1 cellular context compared by ENCODE assay signal in genomic region chr2:175167792-175168563, GRCh38.
TF ChIP-seq lines count a peak whose summit lies in the region.

TSS of gene ATF2 (minus strand) at chr2:175168203. CDS start at chr2:175136443, 31,760 bp downstream.

TF ChIP-seq in K562, 482 proteins besides CTCF, POLR2A, EP300 and RAD21 (continued from another document and continues in another):
- TF ChIP-seq, protein P1, sequence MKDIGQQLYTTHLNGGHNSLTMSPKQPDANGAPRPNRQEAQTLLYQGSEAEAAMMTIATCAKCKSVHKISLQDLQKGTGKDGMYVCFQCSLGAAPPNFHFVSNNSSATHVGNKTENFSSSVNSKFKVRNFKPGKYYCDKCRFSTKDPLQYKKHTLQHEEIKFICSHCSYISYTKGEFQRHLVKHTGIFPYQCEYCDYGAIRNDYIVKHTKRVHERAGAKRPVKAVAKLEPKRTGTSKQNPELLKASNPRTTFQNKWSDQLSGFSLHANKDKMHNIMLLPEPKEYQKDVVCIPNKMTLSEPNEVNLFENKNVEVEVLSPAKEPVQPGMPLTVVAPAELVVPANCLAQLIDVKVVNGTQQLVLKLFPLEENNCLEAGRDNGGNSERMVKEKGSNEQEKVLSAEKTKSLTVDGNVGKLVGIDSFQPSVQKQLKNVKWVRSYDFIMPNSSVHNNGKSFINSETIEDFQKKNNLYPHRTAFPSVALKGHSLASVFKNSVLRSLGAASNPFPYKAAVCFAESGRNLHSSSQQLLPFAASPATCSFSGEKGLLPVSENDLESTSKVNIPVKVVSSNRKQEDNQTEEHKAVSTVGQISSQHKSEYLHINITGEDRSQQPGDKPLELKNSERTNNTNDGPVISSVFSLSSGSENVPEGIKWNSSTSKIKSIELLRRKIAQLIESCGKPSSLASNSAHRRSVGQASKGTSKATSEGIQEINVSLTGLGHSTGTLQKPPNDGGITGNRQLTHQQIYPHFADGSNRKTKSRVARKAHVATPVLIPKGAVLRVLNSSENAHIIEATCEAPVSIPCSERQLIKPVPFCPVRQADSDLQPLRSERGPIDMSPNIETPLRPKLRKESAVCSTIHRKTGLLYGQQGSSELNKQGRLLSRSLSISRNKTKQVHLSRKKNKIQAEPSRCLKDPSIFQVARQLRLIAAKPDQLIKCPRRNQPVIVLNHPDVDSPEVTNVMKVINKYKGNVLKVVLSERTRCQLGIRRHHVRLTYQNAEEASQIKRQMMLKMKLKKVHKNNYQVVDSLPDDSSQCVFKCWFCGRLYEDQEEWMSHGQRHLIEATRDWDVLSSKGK (CRISPR knock-in tag; IDR thresholded peaks at IDR 0.05), result no peak
- TF ChIP-seq MTA1 (IDR thresholded peaks at IDR 0.05; ENCODE audit: borderline replicate concordance) (0 out of 2 replicates have a peak, but pooled peaks have one; percentile 16), ZNF311 (CRISPR knock-in tag; IDR thresholded peaks at IDR 0.05) (no peak), ZNF644 (tag; IDR thresholded peaks at IDR 0.05; ENCODE audit: low read depth) (no peak), KDM4B (IDR thresholded peaks at IDR 0.05; ENCODE audit: borderline replicate concordance in 2 of 2, low read depth in 1 of 2) (peak in 1 of 2 experiments; percentile 43; a peak in 1 of 4 replicates), ZBED1 (IDR thresholded peaks at IDR 0.05) (peak; percentile 75), MCM3 (IDR thresholded peaks at IDR 0.05) (no peak), ZNF165 (CRISPR knock-in tag; IDR thresholded peaks at IDR 0.05; ENCODE audit: borderline replicate concordance) (peak; percentile 14; the same call in 1 of the 2 replicates), FUS (optimal IDR thresholded peaks at IDR 0.05; ENCODE audit: low read depth, low read length) (no peak), ZNF699 (CRISPR knock-in tag; IDR thresholded peaks at IDR 0.05; ENCODE audit: insufficient replicate concordance) (no peak), HMG20B (CRISPR knock-in tag; IDR thresholded peaks at IDR 0.05) (no peak), ILK (tag; IDR thresholded peaks at IDR 0.05; ENCODE audit: borderline replicate concordance, low read depth) (no peak), SMARCB1 (IDR thresholded peaks at IDR 0.05; ENCODE audit: insufficient read length, low read depth) (peak; percentile 20), TGIF2 (CRISPR knock-in tag; IDR thresholded peaks at IDR 0.05) (no peak), FOXK2 (conservative IDR thresholded peaks at IDR 0.05 in 1 of 2, IDR thresholded peaks at IDR 0.05 in 1 of 2; ENCODE audit: low read depth in 2 of 2) (peak; percentile 97 to 98), GABPA (tag; conservative IDR thresholded peaks at IDR 0.05; ENCODE audit: low read depth) (no peak; the same call in none of the 2 replicates), DDX20 (tag; IDR thresholded peaks at IDR 0.05; ENCODE audit: low read depth) (no peak), PML (IDR thresholded peaks at IDR 0.05; ENCODE audit: low read length) (peak; percentile 79), ZNF121 (CRISPR knock-in tag; conservative IDR thresholded peaks at IDR 0.05) (no peak), NR2C2 (CRISPR knock-in tag; IDR thresholded peaks at IDR 0.05) (0 out of 2 replicates have a peak, but pooled peaks have one; percentile 26), NR2C2 (tag; IDR thresholded peaks at IDR 0.05) (peak; percentile 89), MTA2 (IDR thresholded peaks at IDR 0.05; ENCODE audit: low read depth) (no peak), NCOA2 (IDR thresholded peaks at IDR 0.05; ENCODE audit: partially characterized antibody in 2 of 2) (no peak), CTCFL (IDR thresholded peaks at IDR 0.05; ENCODE audit: borderline replicate concordance, insufficient read depth, low read depth, low read length, poor library complexity, severe bottlenecking) (no peak), HMGN3 (IDR thresholded peaks at IDR 0.05; ENCODE audit: borderline replicate concordance, extremely low read depth, insufficient read length, low read depth, low read length) (peak; percentile 2), NFE2L1 (tag; IDR thresholded peaks at IDR 0.05; ENCODE audit: borderline replicate concordance, low read depth) (no peak), RAD51 (IDR thresholded peaks at IDR 0.05; ENCODE audit: borderline replicate concordance, low read depth) (peak; percentile 89), RBM34 (IDR thresholded peaks at IDR 0.05; ENCODE audit: borderline replicate concordance, insufficient read depth, low read length) (no peak), ZNF282 (CRISPR knock-in tag; IDR thresholded peaks at IDR 0.05) (no peak), SAP30 (IDR thresholded peaks at IDR 0.05; ENCODE audit: borderline replicate concordance, insufficient read depth, low read depth, low read length, poor library complexity, severe bottlenecking) (peak; percentile 65), THRA (IDR thresholded peaks at IDR 0.05) (no peak), ZNF318 (IDR thresholded peaks at IDR 0.05; ENCODE audit: borderline replicate concordance in 1 of 2, low read depth in 1 of 2) (no peak)
- TF ChIP-seq, protein P2, sequence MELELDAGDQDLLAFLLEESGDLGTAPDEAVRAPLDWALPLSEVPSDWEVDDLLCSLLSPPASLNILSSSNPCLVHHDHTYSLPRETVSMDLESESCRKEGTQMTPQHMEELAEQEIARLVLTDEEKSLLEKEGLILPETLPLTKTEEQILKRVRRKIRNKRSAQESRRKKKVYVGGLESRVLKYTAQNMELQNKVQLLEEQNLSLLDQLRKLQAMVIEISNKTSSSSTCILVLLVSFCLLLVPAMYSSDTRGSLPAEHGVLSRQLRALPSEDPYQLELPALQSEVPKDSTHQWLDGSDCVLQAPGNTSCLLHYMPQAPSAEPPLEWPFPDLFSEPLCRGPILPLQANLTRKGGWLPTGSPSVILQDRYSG (tag; conservative IDR thresholded peaks at IDR 0.05; ENCODE audit: low read depth), result no peak
- TF ChIP-seq, protein P3, sequence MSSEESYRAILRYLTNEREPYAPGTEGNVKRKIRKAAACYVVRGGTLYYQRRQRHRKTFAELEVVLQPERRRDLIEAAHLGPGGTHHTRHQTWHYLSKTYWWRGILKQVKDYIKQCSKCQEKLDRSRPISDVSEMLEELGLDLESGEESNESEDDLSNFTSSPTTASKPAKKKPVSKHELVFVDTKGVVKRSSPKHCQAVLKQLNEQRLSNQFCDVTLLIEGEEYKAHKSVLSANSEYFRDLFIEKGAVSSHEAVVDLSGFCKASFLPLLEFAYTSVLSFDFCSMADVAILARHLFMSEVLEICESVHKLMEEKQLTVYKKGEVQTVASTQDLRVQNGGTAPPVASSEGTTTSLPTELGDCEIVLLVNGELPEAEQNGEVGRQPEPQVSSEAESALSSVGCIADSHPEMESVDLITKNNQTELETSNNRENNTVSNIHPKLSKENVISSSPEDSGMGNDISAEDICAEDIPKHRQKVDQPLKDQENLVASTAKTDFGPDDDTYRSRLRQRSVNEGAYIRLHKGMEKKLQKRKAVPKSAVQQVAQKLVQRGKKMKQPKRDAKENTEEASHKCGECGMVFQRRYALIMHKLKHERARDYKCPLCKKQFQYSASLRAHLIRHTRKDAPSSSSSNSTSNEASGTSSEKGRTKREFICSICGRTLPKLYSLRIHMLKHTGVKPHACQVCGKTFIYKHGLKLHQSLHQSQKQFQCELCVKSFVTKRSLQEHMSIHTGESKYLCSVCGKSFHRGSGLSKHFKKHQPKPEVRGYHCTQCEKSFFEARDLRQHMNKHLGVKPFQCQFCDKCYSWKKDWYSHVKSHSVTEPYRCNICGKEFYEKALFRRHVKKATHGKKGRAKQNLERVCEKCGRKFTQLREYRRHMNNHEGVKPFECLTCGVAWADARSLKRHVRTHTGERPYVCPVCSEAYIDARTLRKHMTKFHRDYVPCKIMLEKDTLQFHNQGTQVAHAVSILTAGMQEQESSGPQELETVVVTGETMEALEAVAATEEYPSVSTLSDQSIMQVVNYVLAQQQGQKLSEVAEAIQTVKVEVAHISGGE (CRISPR knock-in tag; IDR thresholded peaks at IDR 0.05), result no peak
- TF ChIP-seq, protein P4, sequence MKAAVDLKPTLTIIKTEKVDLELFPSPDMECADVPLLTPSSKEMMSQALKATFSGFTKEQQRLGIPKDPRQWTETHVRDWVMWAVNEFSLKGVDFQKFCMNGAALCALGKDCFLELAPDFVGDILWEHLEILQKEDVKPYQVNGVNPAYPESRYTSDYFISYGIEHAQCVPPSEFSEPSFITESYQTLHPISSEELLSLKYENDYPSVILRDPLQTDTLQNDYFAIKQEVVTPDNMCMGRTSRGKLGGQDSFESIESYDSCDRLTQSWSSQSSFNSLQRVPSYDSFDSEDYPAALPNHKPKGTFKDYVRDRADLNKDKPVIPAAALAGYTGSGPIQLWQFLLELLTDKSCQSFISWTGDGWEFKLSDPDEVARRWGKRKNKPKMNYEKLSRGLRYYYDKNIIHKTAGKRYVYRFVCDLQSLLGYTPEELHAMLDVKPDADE (conservative IDR thresholded peaks at IDR 0.05; ENCODE audit: control insufficient read depth, low read depth, low read length), result 0 out of 2 replicates have a peak, but pooled peaks have one; percentile 26
- TF ChIP-seq, protein P5, sequence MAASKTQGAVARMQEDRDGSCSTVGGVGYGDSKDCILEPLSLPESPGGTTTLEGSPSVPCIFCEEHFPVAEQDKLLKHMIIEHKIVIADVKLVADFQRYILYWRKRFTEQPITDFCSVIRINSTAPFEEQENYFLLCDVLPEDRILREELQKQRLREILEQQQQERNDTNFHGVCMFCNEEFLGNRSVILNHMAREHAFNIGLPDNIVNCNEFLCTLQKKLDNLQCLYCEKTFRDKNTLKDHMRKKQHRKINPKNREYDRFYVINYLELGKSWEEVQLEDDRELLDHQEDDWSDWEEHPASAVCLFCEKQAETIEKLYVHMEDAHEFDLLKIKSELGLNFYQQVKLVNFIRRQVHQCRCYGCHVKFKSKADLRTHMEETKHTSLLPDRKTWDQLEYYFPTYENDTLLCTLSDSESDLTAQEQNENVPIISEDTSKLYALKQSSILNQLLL (CRISPR knock-in tag; IDR thresholded peaks at IDR 0.05; ENCODE audit: borderline replicate concordance), result no peak
